Comparison of ENCODE assay signal across 8 cellular contexts in the genomic region with DNA sequence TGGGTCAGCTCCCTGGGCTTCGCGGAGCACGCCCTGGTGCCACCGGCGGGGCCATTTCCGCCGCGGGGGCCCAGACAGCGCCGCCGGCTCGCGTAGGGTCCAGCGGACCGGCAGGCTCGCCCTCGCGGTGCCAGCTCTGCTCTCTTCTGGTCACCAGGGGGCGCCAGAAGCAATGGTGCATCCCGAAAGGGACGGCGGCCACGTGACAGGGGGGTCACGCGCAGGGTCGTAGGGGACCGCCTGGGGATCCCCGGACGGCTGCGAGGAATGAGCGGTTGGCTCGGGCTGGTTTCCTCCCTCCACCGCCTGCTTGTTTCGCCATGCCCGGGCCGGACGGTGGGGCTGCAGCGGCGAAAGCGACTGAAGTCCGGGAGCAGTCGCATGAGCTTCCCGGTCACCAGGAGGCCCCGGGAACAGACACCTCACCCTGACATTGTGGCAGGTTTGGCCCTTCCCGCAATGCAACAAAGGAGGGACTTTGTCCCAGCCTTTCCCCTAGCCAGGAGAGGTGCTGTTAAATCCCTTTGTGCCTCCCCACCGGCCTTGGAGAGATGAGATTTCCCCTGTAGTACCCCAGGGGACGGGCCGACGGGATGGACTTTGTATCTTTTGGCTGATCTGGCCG. TPM values are rescaled to one million over a fixed set of nuclear protein-coding genes. Genes with fewer than 3 reads are reported as not detected.
DNase-seq lines count a peak whose midpoint lies in the region; ATAC-seq and TF ChIP-seq lines count a peak whose summit lies in the region.

No MANE protein-coding gene starts in this region.

- H3K9ac ChIP-seq in liver (ENCODE audit: low read depth in 1 of 2, low read length in 2 of 2): no peak overlapping the region

- H3K4me3 ChIP-seq in dorsolateral prefrontal cortex (peak overlapping the region; percentile 26 to 75 (median 60)), liver (ENCODE audit: low read depth in 1 of 3, low read length in 3 of 3) (peak overlapping the region; percentile 46 to 79 (median 58))

- H3K27me3 ChIP-seq in dorsolateral prefrontal cortex (peaks cover 0 to 44% (median 5%) of the 10 kb centered on the region in 45 donors), liver (ENCODE audit: control insufficient read depth in 4 of 4, insufficient read depth in 4 of 4, low read length in 3 of 4) (no peaks in the 10 kb centered on the region)

- TF ChIP-seq RAD21 in liver (IDR thresholded peaks at IDR 0.05): peak; percentile 63 to 71

- intact Hi-C loops in dorsolateral prefrontal cortex (cut with DNase I): no loop called here

- DNase-seq in NCI-H1930 (lab: John Stamatoyannopoulos, UW) (peak; percentile 72 to 86), dorsolateral prefrontal cortex (peak; percentile 75 to 90 (median 84))
- DNase-seq in activated CD4-positive, alpha-beta T cell treated with anti-CD3 and anti-CD28 coated beads, Interleukin-2, amount 50 U/mL, for 1 hour: peak; percentile 45
- DNase-seq in stimulated activated CD4-positive, alpha-beta T cell treated with anti-CD3 and anti-CD28 coated beads, Interleukin-2, amount 100 ng/mL, for 4 hours (ENCODE audit: low read depth): peak; percentile 33

- 2% methylated on average over 50 of the region's 50 CpGs for WGBS in liver

- H3K4me1 ChIP-seq in liver (ENCODE audit: control insufficient read depth in 4 of 4, insufficient read depth in 4 of 4, low read length in 3 of 4): no peaks in the 10 kb centered on the region

- no peak overlapping the region for H3K27ac ChIP-seq in C4-2B
- H3K27ac ChIP-seq in dorsolateral prefrontal cortex: peak overlapping the region in 24 of 59 donors; percentile 7 to 75 (median 48)
- H3K27ac ChIP-seq in liver (ENCODE audit: low read depth in 1 of 2, low read length in 2 of 2): peak overlapping the region; percentile 57 to 79

- TF ChIP-seq CTCF in C4-2B (conservative IDR thresholded peaks at IDR 0.05): peak; percentile 63
- TF ChIP-seq CTCF in dorsolateral prefrontal cortex (IDR thresholded peaks at IDR 0.05 in 54 of 56, conservative IDR thresholded peaks at IDR 0.05 in 2 of 56; ENCODE audit: low read depth in 1 of 56, partially characterized antibody in 56 of 56): peak; percentile 54 to 88 (median 80)
- peak; percentile 60 for TF ChIP-seq CTCF in liver (IDR thresholded peaks at IDR 0.05; ENCODE audit: low read depth, low read length, missing input control)

- no peaks in the 10 kb centered on the region for H3K9me3 ChIP-seq in liver (ENCODE audit: control insufficient read depth in 4 of 4, low read length in 3 of 4)

- ATAC-seq in GM21423 (IDR thresholded peaks at IDR 0.05; ENCODE audit: unreplicated experiment) (peak; percentile 86), HG02938 (IDR thresholded peaks at IDR 0.05; ENCODE audit: unreplicated experiment) (no peak)

- H3K36me3 ChIP-seq in liver (ENCODE audit: control insufficient read depth in 4 of 4, insufficient read depth in 3 of 4, low read depth in 1 of 4, low read length in 3 of 4): no peaks in the 10 kb centered on the region

TF ChIP-seq in liver, 16 proteins besides CTCF, POLR2A, EP300 and RAD21:
- TF ChIP-seq SP1 (IDR thresholded peaks at IDR 0.05): peak; percentile 62
- TF ChIP-seq, protein P1, sequence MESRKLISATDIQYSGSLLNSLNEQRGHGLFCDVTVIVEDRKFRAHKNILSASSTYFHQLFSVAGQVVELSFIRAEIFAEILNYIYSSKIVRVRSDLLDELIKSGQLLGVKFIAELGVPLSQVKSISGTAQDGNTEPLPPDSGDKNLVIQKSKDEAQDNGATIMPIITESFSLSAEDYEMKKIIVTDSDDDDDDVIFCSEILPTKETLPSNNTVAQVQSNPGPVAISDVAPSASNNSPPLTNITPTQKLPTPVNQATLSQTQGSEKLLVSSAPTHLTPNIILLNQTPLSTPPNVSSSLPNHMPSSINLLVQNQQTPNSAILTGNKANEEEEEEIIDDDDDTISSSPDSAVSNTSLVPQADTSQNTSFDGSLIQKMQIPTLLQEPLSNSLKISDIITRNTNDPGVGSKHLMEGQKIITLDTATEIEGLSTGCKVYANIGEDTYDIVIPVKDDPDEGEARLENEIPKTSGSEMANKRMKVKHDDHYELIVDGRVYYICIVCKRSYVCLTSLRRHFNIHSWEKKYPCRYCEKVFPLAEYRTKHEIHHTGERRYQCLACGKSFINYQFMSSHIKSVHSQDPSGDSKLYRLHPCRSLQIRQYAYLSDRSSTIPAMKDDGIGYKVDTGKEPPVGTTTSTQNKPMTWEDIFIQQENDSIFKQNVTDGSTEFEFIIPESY (IDR thresholded peaks at IDR 0.05): no peak
- peak in 1 of 2 donors; percentile 41 for TF ChIP-seq RXRA (IDR thresholded peaks at IDR 0.05)
- TF ChIP-seq HNF4A (conservative IDR thresholded peaks at IDR 0.05): peak; percentile 50 to 76
- peak; percentile 60 for TF ChIP-seq YY1 (IDR thresholded peaks at IDR 0.05)
- TF ChIP-seq, protein P2, sequence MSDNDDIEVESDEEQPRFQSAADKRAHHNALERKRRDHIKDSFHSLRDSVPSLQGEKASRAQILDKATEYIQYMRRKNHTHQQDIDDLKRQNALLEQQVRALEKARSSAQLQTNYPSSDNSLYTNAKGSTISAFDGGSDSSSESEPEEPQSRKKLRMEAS (IDR thresholded peaks at IDR 0.05): no peak
- TF ChIP-seq HNF4G (IDR thresholded peaks at IDR 0.05): peak; percentile 60
- TF ChIP-seq NR2F2 (IDR thresholded peaks at IDR 0.05): no peak

RNA-seq across cellular contexts. Expression of a gene that starts 15.8 kb away (rescaled TPM):
- 10 to 100 TPM in 114 of 120 experiments, 1 to 10 TPM in 6; 6.2 to 64.5 (median 24.5) TPM for total RNA-seq in dorsolateral prefrontal cortex
- not detected for total RNA-seq in liver
- polyA plus RNA-seq in liver: not detected

Comparison
In these comparisons a context has a peak if more than half of its experiments do, and no peak if none do; other contexts are left out.
1. DNase-seq: peak in every context shown above with its lines; median percentile 84 in dorsolateral prefrontal cortex; 79 in NCI-H1930; 45 in activated CD4-positive, alpha-beta T cell treated with anti-CD3 and anti-CD28 coated beads, Interleukin-2, amount 50 U/mL, for 1 hour; 33 in stimulated activated CD4-positive, alpha-beta T cell treated with anti-CD3 and anti-CD28 coated beads, Interleukin-2, amount 100 ng/mL, for 4 hours.
2. RNA of a gene that starts 15.8 kb away (total RNA-seq): 6.2 to 64.5 TPM in dorsolateral prefrontal cortex; not detected in liver; every median in the first group is over 4 times any median in the second.
3. Peak in every context shown above with its lines, with median percentiles within 50 percentile points of each other: CTCF ChIP-seq.